10 cellular contexts compared by ENCODE assay signal in genomic region chr4:102687373-102687981, GRCh38.
DNase-seq lines count a peak whose midpoint lies in the region; ATAC-seq, FAIRE-seq and TF ChIP-seq lines count a peak whose summit lies in the region.
"Had no signal": no experiment of that assay in that cellular context is flagged by ENCODE, and none has a peak within 500 bp of the region (broad histone marks: within the 10 kb centered on the region; RNA-seq: fewer than 3 reads in every experiment).

No MANE protein-coding gene starts in this region.

- peak overlapping the region; percentile 75 for H3K4me2 ChIP-seq in GM12878 (ENCODE audit: control insufficient read depth, insufficient read depth)

- RAD21 ChIA-PET in GM12878 (lab: Charles Lee; ENCODE audit: unreplicated experiment) = interaction anchor here (0.6 to 3.5 kb wide), 10 partner anchors 9 to 187 kb away, joined by 3 to 27 read pairs (median 5); partner anchors contain the start of genes MANBA and UBE2D3

- H3K36me3 Mint-ChIP-seq in CD4-positive, CD25-positive, alpha-beta regulatory T cell = peaks cover 10% of the 10 kb centered on the region
- peaks cover 19% of the 10 kb centered on the region for H3K36me3 Mint-ChIP-seq in T-cell

- peak overlapping the region; percentile 33 for H3K9ac ChIP-seq in GM12878 (ENCODE audit: control insufficient read depth, insufficient read depth, low read length)

- intact Hi-C loops in GM12878 (cut with micrococcal nuclease; ENCODE audit: unreplicated experiment) = loop anchor here (1.0 to 10.0 kb wide), 4 partner anchors 73 to 407 kb away; partner anchors contain the start of genes BDH2, CISD2 and MANBA
- intact Hi-C loops in sciatic nerve (cut with DNase I) = no loop called here

- H3K36me3 ChIP-seq in CD4-positive, CD25-positive, alpha-beta regulatory T cell (ENCODE audit: control insufficient read depth, insufficient read depth, low read length) = peaks cover 6% of the 10 kb centered on the region
- peaks cover 0 to 6% of the 10 kb centered on the region in 2 experiments; a peak in 2 of 4 replicates for H3K36me3 ChIP-seq in GM12878 (ENCODE audit: control insufficient read depth in 2 of 2, insufficient read depth in 2 of 2, low read length in 1 of 2)

- H4K20me1 ChIP-seq in GM12878 (ENCODE audit: control insufficient read depth, insufficient read depth) = no peaks in the 10 kb centered on the region

- in situ Hi-C loops in GM12878 (cut with MboI) = no loop called here

- no peak overlapping the region for H3K27ac ChIP-seq in CD4-positive, CD25-positive, alpha-beta regulatory T cell (ENCODE audit: insufficient read depth, low read length, poor library complexity, severe bottlenecking)
- H3K27ac ChIP-seq in GM12878 (ENCODE audit: control insufficient read depth, insufficient read depth) = peak overlapping the region; percentile 90

- H3K4me3 ChIP-seq in CD4-positive, CD25-positive, alpha-beta regulatory T cell (ENCODE audit: low read depth, low read length) = no peak overlapping the region
- peak overlapping the region; percentile 54; the same call in 1 of the 2 replicates for H3K4me3 ChIP-seq in GM12878

- under 1% methylated on average over 4 of the region's 4 CpGs for WGBS in GM12878 (ENCODE audit: insufficient coverage, insufficient replicate concordance, low lambda C conversion rate, missing lambda C conversion rate)

- H3K9me3 Mint-ChIP-seq in CD4-positive, CD25-positive, alpha-beta regulatory T cell = peaks cover 0 to 1% (median 0%) of the 10 kb centered on the region in 7 donors
- H3K9me3 Mint-ChIP-seq in T-cell = no peaks in the 10 kb centered on the region

- no peaks in the 10 kb centered on the region for H3K9me3 ChIP-seq in CD4-positive, CD25-positive, alpha-beta regulatory T cell (ENCODE audit: control insufficient read depth in 2 of 2, low read length in 2 of 2)
- no peaks in the 10 kb centered on the region for H3K9me3 ChIP-seq in GM12878 (replicated peaks; ENCODE audit: control insufficient read depth, insufficient read depth, low read length)

- peak; percentile 93 for FAIRE-seq in GM12878 (lab: Jason Lieb, UNC)

- no peaks in the 10 kb centered on the region for H3K27me3 ChIP-seq in CD4-positive, CD25-positive, alpha-beta regulatory T cell (ENCODE audit: control insufficient read depth, insufficient read depth, low read length)
- H3K27me3 ChIP-seq in GM12878 (replicated peaks in 1 of 2; ENCODE audit: control insufficient read depth in 2 of 2, insufficient read depth in 2 of 2, low read length in 1 of 2) = no peaks in the 10 kb centered on the region

- H3K4me1 Mint-ChIP-seq in CD4-positive, CD25-positive, alpha-beta regulatory T cell = no peaks in the 10 kb centered on the region
- no peaks in the 10 kb centered on the region for H3K4me1 Mint-ChIP-seq in T-cell

- TF ChIP-seq POLR2A in GM12878 (IDR thresholded peaks at IDR 0.05; ENCODE audit: low read depth, low read length) = no peak

- no peak for TF ChIP-seq RAD21 in GM12878 (IDR thresholded peaks at IDR 0.05; ENCODE audit: insufficient read depth, low read depth, low read length)

- CTCF ChIA-PET in GM12878 (lab: Yijun Ruan, JAX) = interaction anchor here (2.0 kb wide), 1 partner anchor 413 kb away, joined by 5 read pairs; the partner anchor contains the start of gene BDH2
- CTCF ChIA-PET in T-cell (lab: Charles Lee) = no interaction called here
- CTCF ChIA-PET in HEK293T (lab: Yijun Ruan, JAX) = no interaction called here

- TF ChIP-seq EP300 in GM12878 (IDR thresholded peaks at IDR 0.05; ENCODE audit: borderline replicate concordance in 1 of 2, control insufficient read depth in 1 of 2, low read depth in 2 of 2, low read length in 2 of 2) = peak in 1 of 2 experiments; percentile 69; a peak in 2 of 4 replicates

- no peaks in the 10 kb centered on the region for H3K27me3 Mint-ChIP-seq in CD4-positive, CD25-positive, alpha-beta regulatory T cell
- H3K27me3 Mint-ChIP-seq in T-cell = no peaks in the 10 kb centered on the region

- H3K27ac Mint-ChIP-seq in CD4-positive, CD25-positive, alpha-beta regulatory T cell = no peak overlapping the region
- no peak overlapping the region for H3K27ac Mint-ChIP-seq in T-cell

- DNase-seq in CD4-positive, CD25-positive, alpha-beta regulatory T cell = peak in 1 of 3 donors; percentile 28
- DNase-seq in GM12878 (ENCODE audit: low read depth, low spot score) (peak; percentile 93), sciatic nerve (ENCODE audit: low spot score) (no peak), T-cell (no peak), HEK293T (ENCODE audit: extremely low spot score) (no peak), globus pallidus (ENCODE audit: low spot score) (no peak)
- DNase-seq: DND-41, T-helper 2 cell had no signal

- TF ChIP-seq CTCF in GM12878 (IDR thresholded peaks at IDR 0.05 in 2 of 3, conservative IDR thresholded peaks at IDR 0.05 in 1 of 3; ENCODE audit: control insufficient read depth in 2 of 3, extremely low read depth in 1 of 3, insufficient read depth in 1 of 3, low read depth in 3 of 3, low read length in 3 of 3) = no peak

- POLR2A ChIA-PET in GM12878 (lab: Charles Lee) (interaction anchor here (1.0 to 2.1 kb wide), 4 partner anchors 9 to 140 kb away, joined by 3 to 8 read pairs (median 4); partner anchors contain the start of gene UBE2D3), T-cell (lab: Charles Lee) (no interaction called here), HEK293T (lab: Yijun Ruan, JAX) (no interaction called here)

- no peaks in the 10 kb centered on the region for H3K4me1 ChIP-seq in CD4-positive, CD25-positive, alpha-beta regulatory T cell (ENCODE audit: control insufficient read depth, insufficient read depth, low read length, poor library complexity, severe bottlenecking)
- peaks cover 36% of the 10 kb centered on the region for H3K4me1 ChIP-seq in GM12878 (ENCODE audit: control insufficient read depth, insufficient read depth, low read length)

- SMC1A ChIA-PET in GM12878 (lab: Charles Lee; ENCODE audit: uncharacterized antibody, unreplicated experiment) = interaction anchor here (0.6 to 2.7 kb wide), 11 partner anchors 9 to 180 kb away, joined by 3 to 9 read pairs (median 4); no protein-coding TSS in a partner anchor

- H3K79me2 ChIP-seq in GM12878 (ENCODE audit: control insufficient read depth, insufficient read depth, low read length) = peaks cover 6% of the 10 kb centered on the region

- BruUV-seq in GM12878 (replicated peaks; lab: Mats Ljungman, UMichigan) = no TSS peak

- ATAC-seq in CD4-positive, CD25-positive, alpha-beta regulatory T cell (ENCODE audit: low read depth in 2 of 2) = peak; percentile 28 to 31
- ATAC-seq in GM19397 (IDR thresholded peaks at IDR 0.05; ENCODE audit: unreplicated experiment) (peak; percentile 85), HG03139 (IDR thresholded peaks at IDR 0.05; ENCODE audit: unreplicated experiment) (peak; percentile 86), GM12878 (peak; percentile 91), sciatic nerve (no peak), T-cell (replicated peaks in 1 of 4) (no peak)

- peak overlapping the region; percentile 70 for H2AFZ ChIP-seq in GM12878 (ENCODE audit: control insufficient read depth, low read depth, low read length)

- no peak overlapping the region for H3K4me3 Mint-ChIP-seq in CD4-positive, CD25-positive, alpha-beta regulatory T cell
- H3K4me3 Mint-ChIP-seq in T-cell = no peak overlapping the region

TF ChIP-seq in GM12878, 131 proteins besides CTCF, POLR2A, EP300 and RAD21 (continues in another document):
- TF ChIP-seq E2F4 (IDR thresholded peaks at IDR 0.05; ENCODE audit: low read depth, low read length) = no peak
- no peak for TF ChIP-seq POLR2AphosphoS2 (IDR thresholded peaks at IDR 0.05; ENCODE audit: low read depth, low read length)
- no peak for TF ChIP-seq CBX3 (IDR thresholded peaks at IDR 0.05; ENCODE audit: borderline replicate concordance, low read depth)

TF ChIP-seq in HEK293T, 16 proteins besides CTCF, POLR2A, EP300 and RAD21:
- TF ChIP-seq FOXK2 (IDR thresholded peaks at IDR 0.05) (no peak), FOXA1 (IDR thresholded peaks at IDR 0.05) (no peak), TARDBP (IDR thresholded peaks at IDR 0.05) (no peak), CTBP1 (IDR thresholded peaks at IDR 0.05; ENCODE audit: borderline replicate concordance) (no peak), FOXM1 (IDR thresholded peaks at IDR 0.05; ENCODE audit: borderline replicate concordance) (no peak), ZNF384 (IDR thresholded peaks at IDR 0.05) (no peak)

Comparison
In these comparisons a context has a peak if more than half of its experiments do, and no peak if none do; other contexts are left out.
1. ATAC-seq: peak in CD4-positive, CD25-positive, alpha-beta regulatory T cell (2 of 2), GM19397 (single experiment), HG03139 (single experiment) and GM12878 (single experiment); none in sciatic nerve (single experiment) and T-cell (0 of 4).